7 cellular contexts compared by ENCODE assay signal in the genomic region with DNA sequence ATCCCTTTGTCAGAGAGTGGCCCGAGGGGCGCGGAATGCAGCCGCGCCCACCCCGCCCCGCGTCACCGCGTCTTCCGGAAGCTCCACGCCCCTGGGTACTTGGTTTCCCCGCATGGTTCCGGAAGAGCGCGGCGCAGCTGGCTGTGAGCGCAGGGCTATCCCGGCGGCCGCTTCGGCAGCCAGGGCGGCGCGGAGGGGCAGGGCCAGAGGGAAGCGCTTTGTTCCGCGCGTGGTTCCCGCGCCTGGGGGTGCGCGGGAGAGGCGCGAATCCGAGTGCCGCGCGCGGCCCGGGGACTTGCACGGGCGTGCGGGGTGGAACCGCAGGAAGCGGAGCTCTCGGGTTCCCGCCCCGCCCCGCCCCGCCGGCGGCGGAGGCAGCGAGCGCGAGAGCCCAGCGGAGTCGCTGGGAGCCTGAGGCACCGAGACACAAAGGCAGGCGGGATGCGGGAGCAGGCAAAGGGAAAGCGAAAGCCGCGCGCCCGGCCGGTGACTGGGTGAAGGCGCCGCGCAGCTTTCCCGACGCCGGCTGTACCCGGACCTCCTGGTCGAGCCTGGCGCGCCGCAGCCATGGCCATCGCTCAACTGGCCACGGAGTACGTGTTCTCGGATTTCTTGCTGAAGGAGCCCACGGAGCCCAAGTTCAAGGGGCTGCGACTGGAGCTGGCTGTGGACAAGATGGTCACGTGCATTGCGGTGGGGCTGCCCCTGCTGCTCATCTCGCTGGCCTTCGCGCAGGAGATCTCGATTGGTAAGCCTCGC. TPM values are rescaled to one million over a fixed set of nuclear protein-coding genes. Genes with fewer than 3 reads are reported as not detected.
DNase-seq lines count a peak whose midpoint lies in the region; ATAC-seq and TF ChIP-seq lines count a peak whose summit lies in the region.

A gene with protein sequence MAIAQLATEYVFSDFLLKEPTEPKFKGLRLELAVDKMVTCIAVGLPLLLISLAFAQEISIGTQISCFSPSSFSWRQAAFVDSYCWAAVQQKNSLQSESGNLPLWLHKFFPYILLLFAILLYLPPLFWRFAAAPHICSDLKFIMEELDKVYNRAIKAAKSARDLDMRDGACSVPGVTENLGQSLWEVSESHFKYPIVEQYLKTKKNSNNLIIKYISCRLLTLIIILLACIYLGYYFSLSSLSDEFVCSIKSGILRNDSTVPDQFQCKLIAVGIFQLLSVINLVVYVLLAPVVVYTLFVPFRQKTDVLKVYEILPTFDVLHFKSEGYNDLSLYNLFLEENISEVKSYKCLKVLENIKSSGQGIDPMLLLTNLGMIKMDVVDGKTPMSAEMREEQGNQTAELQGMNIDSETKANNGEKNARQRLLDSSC (plus strand): TSS at position 96 of the 759 bp plus-strand sequence. CDS start 472 bp downstream, at position 568.

- in situ Hi-C loops in astrocyte of the spinal cord (cut with HindIII; ENCODE audit: low sequenced_read_pairs) = no loop called here
- in situ Hi-C loops in gastrocnemius medialis (cut with MboI; ENCODE audit: low sequenced_read_pairs in 4 of 4) = no loop called here

- H3K9me3 ChIP-seq in iPS DF 6.9 (ENCODE audit: control insufficient read depth, insufficient read depth, low read length) = no peaks in the 10 kb centered on the region
- no peaks in the 10 kb centered on the region for H3K9me3 ChIP-seq in gastrocnemius medialis

- no peaks in the 10 kb centered on the region for H3K36me3 ChIP-seq in iPS DF 6.9 (ENCODE audit: control insufficient read depth, insufficient read depth, low read length)
- no peaks in the 10 kb centered on the region for H3K36me3 ChIP-seq in gastrocnemius medialis

- no CpG with 5 or more reads among the region's 92 CpGs for WGBS in iPS DF 6.9 (ENCODE audit: insufficient coverage, insufficient read length)

- H3K4me1 ChIP-seq in iPS DF 6.9 (ENCODE audit: control insufficient read depth, insufficient read depth, low read length) (peaks cover 11% of the 10 kb centered on the region), gastrocnemius medialis (peaks cover 32 to 33% of the 10 kb centered on the region in 2 donors)

- ATAC-seq in GM18511 (IDR thresholded peaks at IDR 0.05; ENCODE audit: unreplicated experiment) = peak; percentile 87
- peak; percentile 91 for ATAC-seq in HG02943 (IDR thresholded peaks at IDR 0.05; ENCODE audit: low read depth, unreplicated experiment)
- ATAC-seq in gastrocnemius medialis = peak; percentile 74 to 75

- DNase-seq in NCI-H187 (lab: John Stamatoyannopoulos, UW) (peak; percentile 55 to 67), T1000 (lab: John Stamatoyannopoulos, UW) (peak; percentile 55), astrocyte of the spinal cord (ENCODE audit: low read depth, low spot score) (peak; percentile 86), iPS DF 6.9 (ENCODE audit: low read depth, low spot score) (peak; percentile 63), gastrocnemius medialis (peak; percentile 35 to 81)

- intact Hi-C loops in gastrocnemius medialis (cut with DNase I; ENCODE audit: low total_unique reads) = no loop called here

- no peaks in the 10 kb centered on the region for H3K27me3 ChIP-seq in iPS DF 6.9 (ENCODE audit: control insufficient read depth, insufficient read depth, low read length)
- no peaks in the 10 kb centered on the region for H3K27me3 ChIP-seq in gastrocnemius medialis

- H3K27ac ChIP-seq in iPS DF 6.9 (ENCODE audit: low read length) (no peak within 1 kb of the TSS), gastrocnemius medialis (peak within 1 kb of the TSS; percentile 88 to 94 (median 91))

- H3K4me3 ChIP-seq in astrocyte of the spinal cord (ENCODE audit: low read depth, low read length) = peak within 1 kb of the TSS; percentile 88
- H3K4me3 ChIP-seq in iPS DF 6.9 (ENCODE audit: low read length) = peak within 1 kb of the TSS; percentile 92
- H3K4me3 ChIP-seq in gastrocnemius medialis = peak within 1 kb of the TSS; percentile 78 to 93 (median 87)

- TF ChIP-seq POLR2A in gastrocnemius medialis (IDR thresholded peaks at IDR 0.05) = peak; percentile 50 to 71

- TF ChIP-seq CTCF in astrocyte of the spinal cord (IDR thresholded peaks at IDR 0.05; ENCODE audit: low read depth, low read length) = no peak
- no peak for TF ChIP-seq CTCF in gastrocnemius medialis (IDR thresholded peaks at IDR 0.05 in 4 of 5, conservative IDR thresholded peaks at IDR 0.05 in 1 of 5)

RNA-seq across cellular contexts. Expression of the gene that starts here (rescaled TPM):
- total RNA-seq in gastrocnemius medialis = 100 to 1,000 TPM in 1 of 4 donors, 10 to 100 TPM in 3; 29.1 to 109 (median 37.9) TPM
